ENCODE assay signal across 1 cellular context in the genomic region with DNA sequence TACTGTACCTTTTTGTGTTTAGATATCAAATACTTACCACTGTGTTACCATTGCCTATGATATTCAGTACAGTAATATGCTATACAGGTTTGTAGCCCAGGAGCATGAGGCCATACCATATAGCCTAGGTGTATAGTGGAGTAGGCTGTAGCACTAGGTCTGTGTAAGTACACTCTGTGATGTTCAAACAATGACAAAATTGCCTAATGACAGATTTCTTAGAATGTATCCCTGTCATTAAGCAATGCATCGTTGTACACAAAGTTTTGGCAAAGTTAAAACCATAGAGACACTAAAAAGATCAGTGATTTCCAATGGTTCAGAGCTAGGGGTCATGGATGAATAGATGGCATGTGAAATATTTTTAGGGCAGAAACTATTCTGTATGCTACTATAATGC.
TF ChIP-seq lines count a peak whose summit lies in the region.

No MANE protein-coding gene starts in this region.

TF ChIP-seq in liver, 16 proteins besides CTCF, POLR2A, EP300 and RAD21 (continued from another document):
- TF ChIP-seq, protein P1, sequence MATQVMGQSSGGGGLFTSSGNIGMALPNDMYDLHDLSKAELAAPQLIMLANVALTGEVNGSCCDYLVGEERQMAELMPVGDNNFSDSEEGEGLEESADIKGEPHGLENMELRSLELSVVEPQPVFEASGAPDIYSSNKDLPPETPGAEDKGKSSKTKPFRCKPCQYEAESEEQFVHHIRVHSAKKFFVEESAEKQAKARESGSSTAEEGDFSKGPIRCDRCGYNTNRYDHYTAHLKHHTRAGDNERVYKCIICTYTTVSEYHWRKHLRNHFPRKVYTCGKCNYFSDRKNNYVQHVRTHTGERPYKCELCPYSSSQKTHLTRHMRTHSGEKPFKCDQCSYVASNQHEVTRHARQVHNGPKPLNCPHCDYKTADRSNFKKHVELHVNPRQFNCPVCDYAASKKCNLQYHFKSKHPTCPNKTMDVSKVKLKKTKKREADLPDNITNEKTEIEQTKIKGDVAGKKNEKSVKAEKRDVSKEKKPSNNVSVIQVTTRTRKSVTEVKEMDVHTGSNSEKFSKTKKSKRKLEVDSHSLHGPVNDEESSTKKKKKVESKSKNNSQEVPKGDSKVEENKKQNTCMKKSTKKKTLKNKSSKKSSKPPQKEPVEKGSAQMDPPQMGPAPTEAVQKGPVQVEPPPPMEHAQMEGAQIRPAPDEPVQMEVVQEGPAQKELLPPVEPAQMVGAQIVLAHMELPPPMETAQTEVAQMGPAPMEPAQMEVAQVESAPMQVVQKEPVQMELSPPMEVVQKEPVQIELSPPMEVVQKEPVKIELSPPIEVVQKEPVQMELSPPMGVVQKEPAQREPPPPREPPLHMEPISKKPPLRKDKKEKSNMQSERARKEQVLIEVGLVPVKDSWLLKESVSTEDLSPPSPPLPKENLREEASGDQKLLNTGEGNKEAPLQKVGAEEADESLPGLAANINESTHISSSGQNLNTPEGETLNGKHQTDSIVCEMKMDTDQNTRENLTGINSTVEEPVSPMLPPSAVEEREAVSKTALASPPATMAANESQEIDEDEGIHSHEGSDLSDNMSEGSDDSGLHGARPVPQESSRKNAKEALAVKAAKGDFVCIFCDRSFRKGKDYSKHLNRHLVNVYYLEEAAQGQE (IDR thresholded peaks at IDR 0.05) = no peak
